1 cellular context compared by ENCODE assay signal in the genomic region with DNA sequence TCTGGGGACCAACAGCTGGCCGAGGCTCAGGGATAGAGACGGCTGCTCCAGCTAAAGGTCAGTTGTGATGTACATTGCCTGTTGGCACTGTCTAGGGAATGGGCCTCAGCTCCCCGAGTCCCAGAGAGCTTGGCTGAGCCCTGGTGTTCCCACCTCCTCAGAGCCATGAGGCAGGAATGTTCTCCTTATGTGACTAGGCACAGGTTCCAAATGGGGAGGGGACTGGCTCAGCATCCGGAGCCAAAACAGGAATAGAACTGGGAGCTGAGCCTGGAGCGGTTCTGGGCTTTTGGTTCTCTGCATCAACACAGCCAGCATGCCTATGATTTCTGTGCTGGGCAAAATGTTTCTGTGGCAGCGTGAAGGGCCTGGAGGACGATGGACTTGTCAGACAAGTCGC.
TF ChIP-seq lines count a peak whose summit lies in the region.

A gene with protein sequence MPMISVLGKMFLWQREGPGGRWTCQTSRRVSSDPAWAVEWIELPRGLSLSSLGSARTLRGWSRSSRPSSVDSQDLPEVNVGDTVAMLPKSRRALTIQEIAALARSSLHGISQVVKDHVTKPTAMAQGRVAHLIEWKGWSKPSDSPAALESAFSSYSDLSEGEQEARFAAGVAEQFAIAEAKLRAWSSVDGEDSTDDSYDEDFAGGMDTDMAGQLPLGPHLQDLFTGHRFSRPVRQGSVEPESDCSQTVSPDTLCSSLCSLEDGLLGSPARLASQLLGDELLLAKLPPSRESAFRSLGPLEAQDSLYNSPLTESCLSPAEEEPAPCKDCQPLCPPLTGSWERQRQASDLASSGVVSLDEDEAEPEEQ (plus strand): TSS at position 286 of the 400 bp plus-strand sequence. CDS start 31 bp downstream, at position 317.

TF ChIP-seq in K562, 482 proteins besides CTCF, POLR2A, EP300 and RAD21 (continued from another document):
- TF ChIP-seq, protein P1, sequence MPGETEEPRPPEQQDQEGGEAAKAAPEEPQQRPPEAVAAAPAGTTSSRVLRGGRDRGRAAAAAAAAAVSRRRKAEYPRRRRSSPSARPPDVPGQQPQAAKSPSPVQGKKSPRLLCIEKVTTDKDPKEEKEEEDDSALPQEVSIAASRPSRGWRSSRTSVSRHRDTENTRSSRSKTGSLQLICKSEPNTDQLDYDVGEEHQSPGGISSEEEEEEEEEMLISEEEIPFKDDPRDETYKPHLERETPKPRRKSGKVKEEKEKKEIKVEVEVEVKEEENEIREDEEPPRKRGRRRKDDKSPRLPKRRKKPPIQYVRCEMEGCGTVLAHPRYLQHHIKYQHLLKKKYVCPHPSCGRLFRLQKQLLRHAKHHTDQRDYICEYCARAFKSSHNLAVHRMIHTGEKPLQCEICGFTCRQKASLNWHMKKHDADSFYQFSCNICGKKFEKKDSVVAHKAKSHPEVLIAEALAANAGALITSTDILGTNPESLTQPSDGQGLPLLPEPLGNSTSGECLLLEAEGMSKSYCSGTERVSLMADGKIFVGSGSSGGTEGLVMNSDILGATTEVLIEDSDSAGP (CRISPR knock-in tag; IDR thresholded peaks at IDR 0.05) = no peak
- TF ChIP-seq, protein P2, sequence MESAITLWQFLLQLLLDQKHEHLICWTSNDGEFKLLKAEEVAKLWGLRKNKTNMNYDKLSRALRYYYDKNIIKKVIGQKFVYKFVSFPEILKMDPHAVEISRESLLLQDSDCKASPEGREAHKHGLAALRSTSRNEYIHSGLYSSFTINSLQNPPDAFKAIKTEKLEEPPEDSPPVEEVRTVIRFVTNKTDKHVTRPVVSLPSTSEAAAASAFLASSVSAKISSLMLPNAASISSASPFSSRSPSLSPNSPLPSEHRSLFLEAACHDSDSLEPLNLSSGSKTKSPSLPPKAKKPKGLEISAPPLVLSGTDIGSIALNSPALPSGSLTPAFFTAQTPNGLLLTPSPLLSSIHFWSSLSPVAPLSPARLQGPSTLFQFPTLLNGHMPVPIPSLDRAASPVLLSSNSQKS (CRISPR knock-in tag; IDR thresholded peaks at IDR 0.05) = no peak
- no peak for TF ChIP-seq SMARCA4 (IDR thresholded peaks at IDR 0.05)
- TF ChIP-seq NFIX (CRISPR knock-in tag; IDR thresholded peaks at IDR 0.05; ENCODE audit: low read depth) = no peak
- no peak for TF ChIP-seq ZKSCAN3 (CRISPR knock-in tag; IDR thresholded peaks at IDR 0.05)
